1 cellular context compared by ENCODE assay signal in the genomic region with DNA sequence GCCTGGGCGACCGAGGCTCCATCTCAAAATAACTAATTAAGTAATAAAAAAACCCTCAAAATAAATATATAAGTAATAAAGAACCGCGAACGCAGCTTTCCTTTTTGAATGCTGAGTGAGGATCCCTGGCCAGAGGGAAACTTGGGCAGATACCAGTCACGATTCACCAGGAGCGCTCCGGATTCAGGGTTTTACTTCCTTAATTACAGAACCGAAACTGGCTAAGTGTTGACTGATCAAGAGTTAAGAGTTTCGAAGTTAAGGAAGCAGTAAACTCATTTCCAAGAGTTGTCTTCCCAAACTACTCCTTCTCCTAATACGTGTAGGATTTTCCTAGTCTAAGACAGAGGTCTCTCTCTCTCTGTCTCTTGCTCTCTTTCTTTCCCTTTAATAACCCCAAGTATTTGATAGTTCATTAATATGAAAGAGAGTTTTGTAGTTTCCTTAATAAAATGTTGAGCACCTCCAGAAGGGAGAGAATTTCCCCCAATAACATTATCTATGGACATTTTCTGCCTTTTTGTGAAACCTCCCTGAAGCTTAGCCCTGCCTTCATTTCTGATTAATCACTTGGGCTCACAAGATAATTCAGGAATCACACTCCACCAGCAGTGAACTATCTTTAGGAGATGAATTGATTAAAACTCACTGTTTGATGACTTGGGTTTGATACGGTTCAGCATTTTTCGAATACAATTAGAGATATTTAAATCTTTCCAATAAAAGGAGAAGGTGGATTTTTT.
A peak's percentile ranks its signal among the peaks of the same experiment; 100 is the strongest.
TF ChIP-seq lines count a peak whose summit lies in the region.

No MANE protein-coding gene starts in this region.

TF ChIP-seq in GM12878, 131 proteins besides CTCF, POLR2A, EP300 and RAD21 (continued from another document):
- TF ChIP-seq, protein P1, sequence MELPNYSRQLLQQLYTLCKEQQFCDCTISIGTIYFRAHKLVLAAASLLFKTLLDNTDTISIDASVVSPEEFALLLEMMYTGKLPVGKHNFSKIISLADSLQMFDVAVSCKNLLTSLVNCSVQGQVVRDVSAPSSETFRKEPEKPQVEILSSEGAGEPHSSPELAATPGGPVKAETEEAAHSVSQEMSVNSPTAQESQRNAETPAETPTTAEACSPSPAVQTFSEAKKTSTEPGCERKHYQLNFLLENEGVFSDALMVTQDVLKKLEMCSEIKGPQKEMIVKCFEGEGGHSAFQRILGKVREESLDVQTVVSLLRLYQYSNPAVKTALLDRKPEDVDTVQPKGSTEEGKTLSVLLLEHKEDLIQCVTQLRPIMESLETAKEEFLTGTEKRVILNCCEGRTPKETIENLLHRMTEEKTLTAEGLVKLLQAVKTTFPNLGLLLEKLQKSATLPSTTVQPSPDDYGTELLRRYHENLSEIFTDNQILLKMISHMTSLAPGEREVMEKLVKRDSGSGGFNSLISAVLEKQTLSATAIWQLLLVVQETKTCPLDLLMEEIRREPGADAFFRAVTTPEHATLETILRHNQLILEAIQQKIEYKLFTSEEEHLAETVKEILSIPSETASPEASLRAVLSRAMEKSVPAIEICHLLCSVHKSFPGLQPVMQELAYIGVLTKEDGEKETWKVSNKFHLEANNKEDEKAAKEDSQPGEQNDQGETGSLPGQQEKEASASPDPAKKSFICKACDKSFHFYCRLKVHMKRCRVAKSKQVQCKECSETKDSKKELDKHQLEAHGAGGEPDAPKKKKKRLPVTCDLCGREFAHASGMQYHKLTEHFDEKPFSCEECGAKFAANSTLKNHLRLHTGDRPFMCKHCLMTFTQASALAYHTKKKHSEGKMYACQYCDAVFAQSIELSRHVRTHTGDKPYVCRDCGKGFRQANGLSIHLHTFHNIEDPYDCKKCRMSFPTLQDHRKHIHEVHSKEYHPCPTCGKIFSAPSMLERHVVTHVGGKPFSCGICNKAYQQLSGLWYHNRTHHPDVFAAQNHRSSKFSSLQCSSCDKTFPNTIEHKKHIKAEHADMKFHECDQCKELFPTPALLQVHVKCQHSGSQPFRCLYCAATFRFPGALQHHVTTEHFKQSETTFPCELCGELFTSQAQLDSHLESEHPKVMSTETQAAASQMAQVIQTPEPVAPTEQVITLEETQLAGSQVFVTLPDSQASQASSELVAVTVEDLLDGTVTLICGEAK (IDR thresholded peaks at IDR 0.05; ENCODE audit: borderline replicate concordance), result 0 out of 2 replicates have a peak, but pooled peaks have one; percentile 7
- TF ChIP-seq NFXL1 (IDR thresholded peaks at IDR 0.05; ENCODE audit: borderline replicate concordance), result peak; percentile 84
- TF ChIP-seq ETV6 (conservative IDR thresholded peaks at IDR 0.05 in 1 of 2, IDR thresholded peaks at IDR 0.05 in 1 of 2; ENCODE audit: borderline replicate concordance in 1 of 2, low read depth in 1 of 2), result peak in 1 of 2 experiments; percentile 96; a peak in 2 of 4 replicates
- TF ChIP-seq DPF2 (IDR thresholded peaks at IDR 0.05), result no peak
- no peak for TF ChIP-seq TCF3 (IDR thresholded peaks at IDR 0.05; ENCODE audit: borderline replicate concordance, insufficient read depth, low read depth, low read length)
- TF ChIP-seq ZNF384 (IDR thresholded peaks at IDR 0.05; ENCODE audit: borderline replicate concordance, low read depth, low read length), result no peak
- peak; percentile 95 for TF ChIP-seq IKZF1 (conservative IDR thresholded peaks at IDR 0.05)
- TF ChIP-seq, protein P2, sequence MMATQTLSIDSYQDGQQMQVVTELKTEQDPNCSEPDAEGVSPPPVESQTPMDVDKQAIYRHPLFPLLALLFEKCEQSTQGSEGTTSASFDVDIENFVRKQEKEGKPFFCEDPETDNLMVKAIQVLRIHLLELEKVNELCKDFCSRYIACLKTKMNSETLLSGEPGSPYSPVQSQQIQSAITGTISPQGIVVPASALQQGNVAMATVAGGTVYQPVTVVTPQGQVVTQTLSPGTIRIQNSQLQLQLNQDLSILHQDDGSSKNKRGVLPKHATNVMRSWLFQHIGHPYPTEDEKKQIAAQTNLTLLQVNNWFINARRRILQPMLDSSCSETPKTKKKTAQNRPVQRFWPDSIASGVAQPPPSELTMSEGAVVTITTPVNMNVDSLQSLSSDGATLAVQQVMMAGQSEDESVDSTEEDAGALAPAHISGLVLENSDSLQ (IDR thresholded peaks at IDR 0.05), result 0 out of 2 replicates have a peak, but pooled peaks have one; percentile 5
- TF ChIP-seq CHD2 (IDR thresholded peaks at IDR 0.05; ENCODE audit: borderline replicate concordance, low read depth, low read length), result no peak
- TF ChIP-seq BHLHE40 (IDR thresholded peaks at IDR 0.05; ENCODE audit: borderline replicate concordance in 1 of 2, low read depth in 2 of 2, low read length in 1 of 2), result peak; percentile 38 to 55; a peak in 2 of 4 replicates
- no peak for TF ChIP-seq ZNF217 (IDR thresholded peaks at IDR 0.05)
- no peak for TF ChIP-seq SMARCA5 (IDR thresholded peaks at IDR 0.05)
- TF ChIP-seq EED (IDR thresholded peaks at IDR 0.05; ENCODE audit: low read depth), result peak; percentile 95
- TF ChIP-seq, protein P3, sequence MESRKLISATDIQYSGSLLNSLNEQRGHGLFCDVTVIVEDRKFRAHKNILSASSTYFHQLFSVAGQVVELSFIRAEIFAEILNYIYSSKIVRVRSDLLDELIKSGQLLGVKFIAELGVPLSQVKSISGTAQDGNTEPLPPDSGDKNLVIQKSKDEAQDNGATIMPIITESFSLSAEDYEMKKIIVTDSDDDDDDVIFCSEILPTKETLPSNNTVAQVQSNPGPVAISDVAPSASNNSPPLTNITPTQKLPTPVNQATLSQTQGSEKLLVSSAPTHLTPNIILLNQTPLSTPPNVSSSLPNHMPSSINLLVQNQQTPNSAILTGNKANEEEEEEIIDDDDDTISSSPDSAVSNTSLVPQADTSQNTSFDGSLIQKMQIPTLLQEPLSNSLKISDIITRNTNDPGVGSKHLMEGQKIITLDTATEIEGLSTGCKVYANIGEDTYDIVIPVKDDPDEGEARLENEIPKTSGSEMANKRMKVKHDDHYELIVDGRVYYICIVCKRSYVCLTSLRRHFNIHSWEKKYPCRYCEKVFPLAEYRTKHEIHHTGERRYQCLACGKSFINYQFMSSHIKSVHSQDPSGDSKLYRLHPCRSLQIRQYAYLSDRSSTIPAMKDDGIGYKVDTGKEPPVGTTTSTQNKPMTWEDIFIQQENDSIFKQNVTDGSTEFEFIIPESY (IDR thresholded peaks at IDR 0.05), result peak; percentile 61; the same call in 1 of the 2 replicates
- TF ChIP-seq RB1 (IDR thresholded peaks at IDR 0.05; ENCODE audit: borderline replicate concordance), result peak; percentile 22; the same call in 1 of the 2 replicates
- TF ChIP-seq POLR2AphosphoS5 (IDR thresholded peaks at IDR 0.05; ENCODE audit: low read length), result no peak
